ENCODE assay signal across 14 cellular contexts in genomic region chr10:102721954-102722353, GRCh38.
"Had no signal": no experiment of that assay in that cellular context is flagged by ENCODE, and none has a peak within 500 bp of the region (broad histone marks: within the 10 kb centered on the region; RNA-seq: fewer than 3 reads in every experiment).

No MANE protein-coding gene starts in this region.

- H3K9me3 ChIP-seq: neutrophil, right atrium auricular region, tibial nerve had no signal

- H3K36me3 ChIP-seq: neutrophil, right atrium auricular region had no signal

- H3K27me3 ChIP-seq: neutrophil, right atrium auricular region, SJSA1, tibial nerve had no signal

- H3K27ac ChIP-seq: coronary artery, neutrophil, right atrium auricular region, SJSA1, tibial nerve had no signal

- H3K4me3 ChIP-seq: coronary artery, right atrium auricular region, SJSA1, smooth muscle cell, tibial nerve had no signal

- ATAC-seq: left ventricle myocardium superior had no signal

- DNase-seq: activated CD4-positive, CD25-positive, alpha-beta regulatory T cell treated with anti-CD3 and anti-CD28 coated beads, Interleukin-2, amount 50 U/mL, for 72 hours; activated CD8-positive, alpha-beta memory T cell treated with anti-CD3 and anti-CD28 coated beads for 24 hours; activated T-cell treated with anti-CD3 and anti-CD28 coated beads, Interleukin-2, amount 50 U/mL, for 1 hour; central memory CD4-positive, alpha-beta T cell; effector CD8-positive, alpha-beta T cell; kidney; left ventricle myocardium superior; SW 1271 had no signal

- H3K4me2 ChIP-seq: smooth muscle cell had no signal
